ENCODE assay signal across 17 cellular contexts in the genomic region with DNA sequence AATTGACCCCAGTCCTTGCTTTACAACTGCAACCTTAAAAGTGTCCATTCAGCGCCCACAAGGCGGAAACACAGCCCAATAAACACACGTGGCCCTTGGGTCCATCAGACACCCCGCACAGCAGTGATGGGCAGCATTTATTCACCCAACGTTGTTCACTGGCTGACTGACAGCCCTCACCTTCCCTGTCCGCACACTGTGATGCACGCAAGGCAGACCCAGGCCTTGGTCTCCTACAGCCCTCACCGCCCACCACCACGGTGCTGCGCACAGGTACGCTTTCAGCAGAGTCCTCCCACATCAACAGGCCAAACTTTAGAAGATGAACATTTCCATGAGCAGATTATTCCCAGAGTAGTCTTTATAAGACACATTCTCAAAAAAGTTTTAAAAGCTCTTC. TPM values are rescaled to one million over a fixed set of nuclear protein-coding genes. Genes with fewer than 3 reads are reported as not detected.
DNase-seq lines count a peak whose midpoint lies in the region; ATAC-seq and TF ChIP-seq lines count a peak whose summit lies in the region.
"Had no signal": no experiment of that assay in that cellular context is flagged by ENCODE, and none has a peak within 500 bp of the region (broad histone marks: within the 10 kb centered on the region; RNA-seq: fewer than 3 reads in every experiment).

No MANE protein-coding gene starts in this region.

- POLR2A ChIA-PET in RWPE1 (lab: Yijun Ruan, JAX; ENCODE audit: low non-redundant PET) = no interaction called here
- POLR2A ChIA-PET in naive thymus-derived CD4-positive, alpha-beta T cell (lab: Charles Lee) = no interaction called here

- no peak overlapping the region for H3K4me2 ChIP-seq in osteoblast (ENCODE audit: insufficient read depth, low read length)
- H3K4me2 ChIP-seq: PC-9 had no signal

- no peak overlapping the region for H2AFZ ChIP-seq in osteoblast (ENCODE audit: low read length)
- H2AFZ ChIP-seq: PC-9 had no signal

- H3K27ac ChIP-seq in RWPE1 (peak overlapping the region; percentile 36; the same call in 1 of the 2 replicates), osteoblast (ENCODE audit: low read depth, low read length) (no peak overlapping the region)
- no peak overlapping the region for H3K27ac ChIP-seq in naive thymus-derived CD4-positive, alpha-beta T cell (ENCODE audit: low read depth, low read length)
- H3K27ac ChIP-seq: BLaER1 treated with 17β-estradiol and CSF1 and Interleukin-3, amounts not matched to agents 10 nM and 100 nM; PC-9 had no signal

- H3K36me3 ChIP-seq in naive thymus-derived CD4-positive, alpha-beta T cell (ENCODE audit: control insufficient read depth in 2 of 3, insufficient read depth in 3 of 3, low read length in 3 of 3) = peaks cover 45 to 77% (median 49%) of the 10 kb centered on the region in 3 experiments
- H3K36me3 ChIP-seq in osteoblast (ENCODE audit: insufficient read depth, low read length) = peaks cover 75% of the 10 kb centered on the region

- peaks cover 4 to 17% of the 10 kb centered on the region in 2 donors for H3K4me1 ChIP-seq in naive thymus-derived CD4-positive, alpha-beta T cell (ENCODE audit: control insufficient read depth in 2 of 2, insufficient read depth in 2 of 2, low read length in 2 of 2)
- peaks cover 41% of the 10 kb centered on the region for H3K4me1 ChIP-seq in osteoblast (ENCODE audit: insufficient read depth, low read length)

- H3K4me3 ChIP-seq in naive thymus-derived CD4-positive, alpha-beta T cell (ENCODE audit: low read length) = no peak overlapping the region
- no peak overlapping the region for H3K4me3 ChIP-seq in osteoblast (ENCODE audit: insufficient read depth, low read length)
- H3K4me3 ChIP-seq: BLaER1 treated with 17β-estradiol and CSF1 and Interleukin-3, amounts not matched to agents 10 nM and 100 nM; PC-9 had no signal

- no peak for ATAC-seq in naive thymus-derived CD4-positive, alpha-beta T cell
- ATAC-seq in GM18909 (IDR thresholded peaks at IDR 0.05; ENCODE audit: poor library complexity, unreplicated experiment) (no peak), GM18517 (IDR thresholded peaks at IDR 0.05; ENCODE audit: unreplicated experiment) (no peak)

- H3K27me3 Mint-ChIP-seq in activated naive CD8-positive, alpha-beta T cell = no peaks in the 10 kb centered on the region
- no peaks in the 10 kb centered on the region for H3K27me3 Mint-ChIP-seq in naive thymus-derived CD4-positive, alpha-beta T cell

- H3K36me3 Mint-ChIP-seq in activated naive CD8-positive, alpha-beta T cell = peaks cover 12% of the 10 kb centered on the region
- peaks cover 11 to 54% (median 29%) of the 10 kb centered on the region in 5 donors for H3K36me3 Mint-ChIP-seq in naive thymus-derived CD4-positive, alpha-beta T cell

- DNase-seq in activated effector memory CD4-positive, alpha-beta T cell treated with anti-CD3 and anti-CD28 coated beads, Interleukin-2, amount 50 U/mL, for 16 hours = peak; percentile 47
- no peak for DNase-seq in activated effector memory CD4-positive, alpha-beta T cell treated with Interleukin-2 at 50 U/mL for 16 hours
- no peak for DNase-seq in RWPE1 (ENCODE audit: low spot score)
- no peak for DNase-seq in naive thymus-derived CD4-positive, alpha-beta T cell
- no peak for DNase-seq in osteoblast (ENCODE audit: insufficient read length, low spot score, missing footprints)
- DNase-seq: CD8-positive, alpha-beta memory T cell; H7; Karpas-422; NCI-H1436; NCI-H1930; NCI-H226; NCI-H524; PC-9 had no signal

- peaks cover 32% of the 10 kb centered on the region for H3K79me2 ChIP-seq in osteoblast (ENCODE audit: insufficient read depth, low read length)

- TF ChIP-seq CTCF in RWPE1 (conservative IDR thresholded peaks at IDR 0.05; ENCODE audit: low read depth) (no peak), osteoblast (IDR thresholded peaks at IDR 0.05; ENCODE audit: extremely low read depth, low read depth, low read length) (no peak)

- no peaks in the 10 kb centered on the region for H3K9me3 ChIP-seq in naive thymus-derived CD4-positive, alpha-beta T cell (ENCODE audit: control insufficient read depth in 2 of 3, low read length in 3 of 3)
- H3K9me3 ChIP-seq in osteoblast (ENCODE audit: low read depth, low read length) = no peaks in the 10 kb centered on the region
- H3K9me3 ChIP-seq: BLaER1 treated with 17β-estradiol and CSF1 and Interleukin-3, amounts not matched to agents 10 nM and 100 nM had no signal

- no peak overlapping the region for H3K4me3 Mint-ChIP-seq in activated naive CD8-positive, alpha-beta T cell
- H3K4me3 Mint-ChIP-seq in naive thymus-derived CD4-positive, alpha-beta T cell = peak overlapping the region in 1 of 10 donors; percentile 20
- H3K4me3 Mint-ChIP-seq: CD8-positive, alpha-beta memory T cell had no signal

- no peaks in the 10 kb centered on the region for H3K27me3 ChIP-seq in naive thymus-derived CD4-positive, alpha-beta T cell (ENCODE audit: control insufficient read depth in 2 of 2, insufficient read depth in 2 of 2, low read length in 2 of 2)
- no peaks in the 10 kb centered on the region for H3K27me3 ChIP-seq in osteoblast (ENCODE audit: insufficient read depth, low read length)
- H3K27me3 ChIP-seq: BLaER1 treated with 17β-estradiol and CSF1 and Interleukin-3, amounts not matched to agents 10 nM and 100 nM had no signal

- CTCF ChIA-PET in RWPE1 (lab: Yijun Ruan, JAX) = interaction anchor here (0.9 kb wide), 1 partner anchor 88 kb away, joined by 3 read pairs; no protein-coding TSS in a partner anchor
- CTCF ChIA-PET in naive thymus-derived CD4-positive, alpha-beta T cell (lab: Charles Lee) = interaction anchor here (0.6 kb wide), 1 partner anchor 81 kb away, joined by 3 read pairs; no protein-coding TSS in a partner anchor

- peak overlapping the region; percentile 80 for H3K27ac Mint-ChIP-seq in activated naive CD8-positive, alpha-beta T cell
- peak overlapping the region in 5 of 9 donors; percentile 6 to 62 (median 39) for H3K27ac Mint-ChIP-seq in naive thymus-derived CD4-positive, alpha-beta T cell

- intact Hi-C loops in naive thymus-derived CD4-positive, alpha-beta T cell (cut with micrococcal nuclease) = loop anchor here (5.0 kb wide), 2 partner anchors 48 to 418 kb away; a partner anchor contains a TSS

- no peaks in the 10 kb centered on the region for H4K20me1 ChIP-seq in osteoblast (ENCODE audit: insufficient read depth, low read length)

- H3K9me3 Mint-ChIP-seq in activated naive CD8-positive, alpha-beta T cell (ENCODE audit: low read depth) = no peaks in the 10 kb centered on the region
- H3K9me3 Mint-ChIP-seq in naive thymus-derived CD4-positive, alpha-beta T cell = no peaks in the 10 kb centered on the region
- H3K9me3 Mint-ChIP-seq: CD8-positive, alpha-beta memory T cell had no signal

- H3K4me1 Mint-ChIP-seq in activated naive CD8-positive, alpha-beta T cell (ENCODE audit: low read depth) = peaks cover 56% of the 10 kb centered on the region
- peaks cover 26 to 74% (median 49%) of the 10 kb centered on the region in 7 donors for H3K4me1 Mint-ChIP-seq in naive thymus-derived CD4-positive, alpha-beta T cell

RNA-seq across cellular contexts. Expression of gene PHLDA2, which starts 20.7 kb away (rescaled TPM):
- 1 to 10 TPM in 3 of 5 experiments, not detected in 2; 2.5 to 7.9 (median 4.5) TPM for total RNA-seq in naive thymus-derived CD4-positive, alpha-beta T cell
- polyA plus RNA-seq in naive thymus-derived CD4-positive, alpha-beta T cell = not detected
- total RNA-seq in osteoblast = 2.5 and 3.8 TPM in 2 replicates

RNA-seq across cellular contexts. Expression of gene NAP1L4, which starts 42.2 kb away (rescaled TPM):
- total RNA-seq in naive thymus-derived CD4-positive, alpha-beta T cell = 100 to 1,000 TPM; 245 to 356 (median 294) TPM
- 100 to 1,000 TPM; 134 to 172 TPM for polyA plus RNA-seq in naive thymus-derived CD4-positive, alpha-beta T cell
- 72.0 and 87.8 TPM in 2 replicates for total RNA-seq in osteoblast
